In the genomic region with DNA sequence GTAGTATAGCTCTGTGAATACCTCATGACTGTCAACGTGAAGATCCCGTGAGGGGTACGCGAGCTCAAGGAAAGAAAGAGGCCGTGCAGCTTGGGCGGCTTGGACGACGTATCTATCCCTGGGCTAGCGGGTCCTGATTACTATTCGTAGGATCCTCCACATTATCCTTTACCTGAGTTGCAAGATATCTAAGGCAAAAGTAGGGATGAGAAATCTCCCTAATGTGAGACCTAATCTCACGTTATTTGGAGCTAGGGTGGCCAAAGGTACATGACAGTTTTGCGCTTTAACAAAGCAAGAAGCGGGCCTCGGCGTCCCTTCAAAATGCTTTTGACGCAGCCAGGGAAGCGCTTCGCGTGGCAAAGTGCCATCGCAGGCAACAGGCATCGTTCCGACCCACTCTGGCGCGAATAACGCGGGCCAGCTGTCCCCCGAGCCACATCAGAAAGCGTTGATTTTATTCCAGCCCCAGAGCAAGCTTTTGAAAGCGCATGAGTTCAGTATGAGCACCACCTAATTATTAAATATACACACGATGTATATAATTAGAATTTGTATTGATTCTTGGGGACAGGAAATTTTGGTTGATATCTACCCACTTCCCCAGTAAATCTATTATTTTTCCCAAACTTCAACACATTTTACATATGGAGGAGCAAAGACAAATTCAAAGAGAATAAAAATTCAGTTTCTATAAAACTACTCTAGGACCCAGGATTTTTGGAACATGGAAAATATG, we compare ENCODE assay signal across 17 cellular contexts. TPM values are rescaled to one million over a fixed set of nuclear protein-coding genes. Genes with fewer than 3 reads are reported as not detected.
DNase-seq lines count a peak whose midpoint lies in the region; ATAC-seq and TF ChIP-seq lines count a peak whose summit lies in the region.
"Had no signal": no experiment of that assay in that cellular context is flagged by ENCODE, and none has a peak within 500 bp of the region (broad histone marks: within the 10 kb centered on the region; RNA-seq: fewer than 3 reads in every experiment).

No MANE protein-coding gene starts in this region.

- no peak for DNase-seq in activated naive CD8-positive, alpha-beta T cell treated with anti-CD3 and anti-CD28 coated beads for 36 hours
- peak; percentile 7 for DNase-seq in activated CD8-positive, alpha-beta T cell treated with anti-CD3 and anti-CD28 coated beads for 36 hours
- DNase-seq in stimulated activated naive B cell treated with anti-CD40 and anti-IgM and Interleukin-4, amounts not matched to agents 10 μg/mL and 1 μg/mL and 100 μg/mL, for 72 hours: no peak
- no peak for DNase-seq in NOMO-1 (lab: John Stamatoyannopoulos, UW; ENCODE audit: unreplicated experiment in 2 of 2)
- DNase-seq in HK-2 (ENCODE audit: unreplicated experiment): no peak
- DNase-seq in neuronal stem cell (ENCODE audit: low spot score): no peak
- DNase-seq: activated CD4-positive, CD25-positive, alpha-beta regulatory T cell; body of pancreas; DND-41; hypothalamus; left ventricle myocardium superior; MM.1S; NCI-H1930; NCI-H524 treated with DMSO at 0.1 percent for 48 hours; right lobe of liver had no signal

- H3K4me1 ChIP-seq in iPS-15b (ENCODE audit: control insufficient read depth, insufficient read depth, low read length) (peaks cover 10% of the 10 kb centered on the region), neuronal stem cell (ENCODE audit: control insufficient read depth in 2 of 2, insufficient read depth in 1 of 2, low read depth in 1 of 2, low read length in 2 of 2) (peaks cover 0 to 8% of the 10 kb centered on the region in 2 donors)

- intact Hi-C loops in activated CD8-positive, alpha-beta T cell treated with anti-CD3 and anti-CD28 coated beads for 36 hours (cut with micrococcal nuclease): no loop called here

- no peak overlapping the region for H3K4ac ChIP-seq in neuronal stem cell (ENCODE audit: low read length)

- WGBS in neuronal stem cell (ENCODE audit: extremely low coverage in 2 of 2, insufficient read length in 2 of 2, insufficient replicate concordance in 1 of 2), 2 donors: no CpG with 5 or more reads among the region's 30 CpGs

- H3K9me3 ChIP-seq in iPS-15b (ENCODE audit: control insufficient read depth, insufficient read depth, low read length): no peaks in the 10 kb centered on the region
- peaks cover 0 to 2% of the 10 kb centered on the region in 2 donors for H3K9me3 ChIP-seq in neuronal stem cell (replicated peaks in 1 of 2; ENCODE audit: control insufficient read depth in 2 of 2, insufficient read depth in 1 of 2, low read depth in 1 of 2, low read length in 2 of 2)
- H3K9me3 ChIP-seq: body of pancreas, right lobe of liver had no signal

- no peak for TF ChIP-seq CTCF in activated CD8-positive, alpha-beta T cell treated with anti-CD3 and anti-CD28 coated beads for 36 hours (IDR thresholded peaks at IDR 0.05)

- POLR2A ChIA-PET in activated CD8-positive, alpha-beta T cell treated with anti-CD3 and anti-CD28 coated beads for 36 hours (lab: Charles Lee): interaction anchor here (1.0 to 1.2 kb wide), 3 partner anchors 8 to 624 kb away, joined by 3 to 4 read pairs (median 3); a partner anchor contains a TSS

- H3K36me3 ChIP-seq in iPS-15b (ENCODE audit: control insufficient read depth, insufficient read depth, low read length): no peaks in the 10 kb centered on the region
- no peaks in the 10 kb centered on the region for H3K36me3 ChIP-seq in neuronal stem cell (replicated peaks in 1 of 2; ENCODE audit: control insufficient read depth in 2 of 2, insufficient read depth in 2 of 2, low read length in 2 of 2)
- H3K36me3 ChIP-seq: right lobe of liver had no signal

- H3K9me3 Mint-ChIP-seq in activated naive CD8-positive, alpha-beta T cell (ENCODE audit: low read depth): no peaks in the 10 kb centered on the region
- no peaks in the 10 kb centered on the region for H3K9me3 Mint-ChIP-seq in activated naive CD8-positive, alpha-beta T cell treated with anti-CD3 and anti-CD28 coated beads for 36 hours
- no peaks in the 10 kb centered on the region for H3K9me3 Mint-ChIP-seq in activated CD8-positive, alpha-beta T cell treated with anti-CD3 and anti-CD28 coated beads for 36 hours
- H3K9me3 Mint-ChIP-seq in stimulated activated naive B cell treated with anti-CD40 and anti-IgM and Interleukin-4, amounts not matched to agents 10 μg/mL and 1 μg/mL and 100 μg/mL, for 72 hours: no peaks in the 10 kb centered on the region

- no peak overlapping the region for H2BK5ac ChIP-seq in neuronal stem cell (ENCODE audit: low read length)

- no peak overlapping the region for H2BK12ac ChIP-seq in neuronal stem cell (ENCODE audit: low read length)

- H3K27me3 Mint-ChIP-seq in activated naive CD8-positive, alpha-beta T cell: peaks cover 56% of the 10 kb centered on the region
- H3K27me3 Mint-ChIP-seq in activated naive CD8-positive, alpha-beta T cell treated with anti-CD3 and anti-CD28 coated beads for 36 hours: peaks cover 87% of the 10 kb centered on the region
- H3K27me3 Mint-ChIP-seq in activated CD8-positive, alpha-beta T cell treated with anti-CD3 and anti-CD28 coated beads for 36 hours: peaks cover 64% of the 10 kb centered on the region
- peaks cover 76 to 90% of the 10 kb centered on the region in 2 donors for H3K27me3 Mint-ChIP-seq in stimulated activated naive B cell treated with anti-CD40 and anti-IgM and Interleukin-4, amounts not matched to agents 10 μg/mL and 1 μg/mL and 100 μg/mL, for 72 hours

- no peak for ATAC-seq in activated CD8-positive, alpha-beta T cell treated with anti-CD3 and anti-CD28 coated beads for 36 hours
- no peak for ATAC-seq in stimulated activated naive B cell treated with anti-CD40 and anti-IgM and Interleukin-4, amounts not matched to agents 10 μg/mL and 1 μg/mL and 100 μg/mL, for 72 hours (replicated peaks)
- ATAC-seq: body of pancreas, left ventricle myocardium superior, right lobe of liver had no signal

- H3K14ac ChIP-seq in neuronal stem cell (ENCODE audit: low read length): no peak overlapping the region

- CTCF ChIA-PET in activated CD8-positive, alpha-beta T cell treated with anti-CD3 and anti-CD28 coated beads for 36 hours (lab: Charles Lee): interaction anchor here (1.0 to 5.8 kb wide), 8 partner anchors 9 to 610 kb away, joined by 3 to 53 read pairs (median 4); no protein-coding TSS in a partner anchor

- H3K4me3 Mint-ChIP-seq in activated naive CD8-positive, alpha-beta T cell: peak overlapping the region; percentile 89
- no peak overlapping the region for H3K4me3 Mint-ChIP-seq in activated naive CD8-positive, alpha-beta T cell treated with anti-CD3 and anti-CD28 coated beads for 36 hours
- peak overlapping the region; percentile 78 for H3K4me3 Mint-ChIP-seq in activated CD8-positive, alpha-beta T cell treated with anti-CD3 and anti-CD28 coated beads for 36 hours
- peak overlapping the region in 1 of 2 donors; percentile 7 for H3K4me3 Mint-ChIP-seq in stimulated activated naive B cell treated with anti-CD40 and anti-IgM and Interleukin-4, amounts not matched to agents 10 μg/mL and 1 μg/mL and 100 μg/mL, for 72 hours

- H4K91ac ChIP-seq in neuronal stem cell (ENCODE audit: low read depth, low read length, poor library complexity): no peak overlapping the region

- no peaks in the 10 kb centered on the region for H3K36me3 Mint-ChIP-seq in activated naive CD8-positive, alpha-beta T cell
- H3K36me3 Mint-ChIP-seq in activated naive CD8-positive, alpha-beta T cell treated with anti-CD3 and anti-CD28 coated beads for 36 hours: no peaks in the 10 kb centered on the region
- no peaks in the 10 kb centered on the region for H3K36me3 Mint-ChIP-seq in activated CD8-positive, alpha-beta T cell treated with anti-CD3 and anti-CD28 coated beads for 36 hours (ENCODE audit: low read depth)
- H3K36me3 Mint-ChIP-seq in stimulated activated naive B cell treated with anti-CD40 and anti-IgM and Interleukin-4, amounts not matched to agents 10 μg/mL and 1 μg/mL and 100 μg/mL, for 72 hours: peaks cover 0 to 3% of the 10 kb centered on the region in 2 donors

- H4K8ac ChIP-seq in neuronal stem cell (ENCODE audit: low read depth, low read length): no peak overlapping the region

- H2BK15ac ChIP-seq in neuronal stem cell (ENCODE audit: low read length): no peak overlapping the region

- no peak overlapping the region for H3K4me2 ChIP-seq in neuronal stem cell (ENCODE audit: insufficient read depth, low read length, poor library complexity, severe bottlenecking)

- H3K18ac ChIP-seq in neuronal stem cell (ENCODE audit: low read length): no peak overlapping the region

- H3K4me1 Mint-ChIP-seq in activated naive CD8-positive, alpha-beta T cell (ENCODE audit: low read depth): peaks cover 59% of the 10 kb centered on the region
- H3K4me1 Mint-ChIP-seq in activated naive CD8-positive, alpha-beta T cell treated with anti-CD3 and anti-CD28 coated beads for 36 hours: peaks cover 54% of the 10 kb centered on the region
- H3K4me1 Mint-ChIP-seq in activated CD8-positive, alpha-beta T cell treated with anti-CD3 and anti-CD28 coated beads for 36 hours (ENCODE audit: low read depth): peaks cover 45% of the 10 kb centered on the region
- peaks cover 36 to 54% of the 10 kb centered on the region in 2 donors for H3K4me1 Mint-ChIP-seq in stimulated activated naive B cell treated with anti-CD40 and anti-IgM and Interleukin-4, amounts not matched to agents 10 μg/mL and 1 μg/mL and 100 μg/mL, for 72 hours

- H3K27ac Mint-ChIP-seq in activated naive CD8-positive, alpha-beta T cell: no peak overlapping the region
- H3K27ac Mint-ChIP-seq in activated naive CD8-positive, alpha-beta T cell treated with anti-CD3 and anti-CD28 coated beads for 36 hours: no peak overlapping the region
- H3K27ac Mint-ChIP-seq in activated CD8-positive, alpha-beta T cell treated with anti-CD3 and anti-CD28 coated beads for 36 hours: no peak overlapping the region
- peak overlapping the region; percentile 90 for H3K27ac Mint-ChIP-seq in stimulated activated naive B cell treated with anti-CD40 and anti-IgM and Interleukin-4, amounts not matched to agents 10 μg/mL and 1 μg/mL and 100 μg/mL, for 72 hours

- no peak overlapping the region for H2AFZ ChIP-seq in neuronal stem cell (ENCODE audit: low read length)

- H2BK120ac ChIP-seq in neuronal stem cell (ENCODE audit: low read depth, low read length): no peak overlapping the region

- peak overlapping the region; percentile 35 for H3K4me3 ChIP-seq in iPS-15b (ENCODE audit: low read depth, low read length)
- H3K4me3 ChIP-seq in neuronal stem cell (ENCODE audit: low read length in 2 of 2): no peak overlapping the region
- H3K4me3 ChIP-seq: body of pancreas, right lobe of liver had no signal

- no peak overlapping the region for H3K23ac ChIP-seq in neuronal stem cell (ENCODE audit: low read depth, low read length, poor library complexity)

- H3K27me3 ChIP-seq in iPS-15b (ENCODE audit: control insufficient read depth, insufficient read depth, low read length) (peaks cover 93% of the 10 kb centered on the region), neuronal stem cell (ENCODE audit: control insufficient read depth in 3 of 3, insufficient read depth in 3 of 3, low read depth in 1 of 3, low read length in 3 of 3) (peaks cover 41 to 99% (median 90%) of the 10 kb centered on the region in 3 experiments)

- H2AK5ac ChIP-seq in neuronal stem cell (ENCODE audit: low read depth, low read length): no peak overlapping the region

- H3K27ac ChIP-seq in neuronal stem cell (replicated peaks; ENCODE audit: low read length): no peak overlapping the region
- H3K27ac ChIP-seq: body of pancreas, right lobe of liver had no signal

- no peaks in the 10 kb centered on the region for H3K79me1 ChIP-seq in neuronal stem cell (ENCODE audit: low read depth, low read length)

- H3K9ac ChIP-seq in iPS-15b (ENCODE audit: low read depth, low read length) (no peak overlapping the region), neuronal stem cell (ENCODE audit: low read depth, low read length, poor library complexity) (no peak overlapping the region)

RNA-seq across cellular contexts. Expression of a gene that starts 2.5 kb away (rescaled TPM):
- under 1 TPM; 0.50 to 0.97 TPM for total RNA-seq in activated naive CD8-positive, alpha-beta T cell treated with anti-CD3 and anti-CD28 coated beads for 36 hours
- total RNA-seq in activated CD8-positive, alpha-beta T cell treated with anti-CD3 and anti-CD28 coated beads for 36 hours: 1 to 10 TPM; 4.2 to 4.4 TPM
- 0.06 TPM for polyA plus RNA-seq in neuronal stem cell (2013, experiment 1 of 2)
- polyA plus RNA-seq in neuronal stem cell (2013, experiment 2 of 2): 0.07 TPM
